ENCODE assay signal across 10 cellular contexts in genomic region chr17:63356275-63356905, GRCh38.
DNase-seq lines count a peak whose midpoint lies in the region; ATAC-seq and TF ChIP-seq lines count a peak whose summit lies in the region.
"Had no signal": no experiment of that assay in that cellular context is flagged by ENCODE, and none has a peak within 500 bp of the region (broad histone marks: within the 10 kb centered on the region; RNA-seq: fewer than 3 reads in every experiment).

No MANE protein-coding gene starts in this region.

- peaks cover 96% of the 10 kb centered on the region for H3K4me1 Mint-ChIP-seq in HFFc6 (ENCODE audit: low read depth)
- H3K4me1 Mint-ChIP-seq: activated naive CD4-positive, alpha-beta T cell treated with anti-CD3 and anti-CD28 coated beads, Interleukin-2, amount 50 U/mL, for 24 hours had no signal

- TF ChIP-seq CTCF in HFFc6 (IDR thresholded peaks at IDR 0.05), result no peak
- no peak for TF ChIP-seq CTCF in astrocyte of the cerebellum (IDR thresholded peaks at IDR 0.05; ENCODE audit: low read depth, low read length, missing control alignments)
- no peak for TF ChIP-seq CTCF in heart right ventricle (IDR thresholded peaks at IDR 0.05)
- no peak for TF ChIP-seq CTCF in suprapubic skin (IDR thresholded peaks at IDR 0.05)

- no peak for TF ChIP-seq POLR2A in suprapubic skin (IDR thresholded peaks at IDR 0.05)

- in situ Hi-C loops in astrocyte of the cerebellum (cut with HindIII; ENCODE audit: low sequenced_read_pairs), result no loop called here

- H3K9me3 Mint-ChIP-seq in HFFc6, result no peaks in the 10 kb centered on the region

- H3K36me3 Mint-ChIP-seq in HFFc6 (ENCODE audit: low read depth), result peaks cover 73% of the 10 kb centered on the region

- H3K27ac ChIP-seq in heart right ventricle (peak overlapping the region in 5 of 10 donors; percentile 7 to 46 (median 17)), suprapubic skin (peak overlapping the region; percentile 46)
- H3K27ac ChIP-seq: neutrophil had no signal

- peak overlapping the region; percentile 81 for H3K4me3 Mint-ChIP-seq in HFFc6
- H3K4me3 Mint-ChIP-seq: activated naive CD4-positive, alpha-beta T cell treated with anti-CD3 and anti-CD28 coated beads, Interleukin-2, amount 50 U/mL, for 24 hours had no signal

- 61 to 77% methylated on average over 3 of the region's 3 CpGs for WGBS in heart right ventricle, 2 donors
- 43% methylated on average over 3 of the region's 3 CpGs for WGBS in suprapubic skin

- H3K27me3 Mint-ChIP-seq in HFFc6 (ENCODE audit: insufficient read depth), result peaks cover 6% of the 10 kb centered on the region; the same call in 1 of the 2 replicates
- H3K27me3 Mint-ChIP-seq: activated naive CD4-positive, alpha-beta T cell treated with anti-CD3 and anti-CD28 coated beads, Interleukin-2, amount 50 U/mL, for 24 hours had no signal

- H3K27me3 ChIP-seq in heart right ventricle, result no peaks in the 10 kb centered on the region
- no peaks in the 10 kb centered on the region for H3K27me3 ChIP-seq in suprapubic skin
- H3K27me3 ChIP-seq: neutrophil had no signal

- H3K4me1 ChIP-seq in heart right ventricle, result peaks cover 0 to 16% (median 7%) of the 10 kb centered on the region in 9 donors
- H3K4me1 ChIP-seq in suprapubic skin, result peaks cover 17% of the 10 kb centered on the region

- no peak for TF ChIP-seq EP300 in suprapubic skin (IDR thresholded peaks at IDR 0.05)

- H3K36me3 ChIP-seq in heart right ventricle, result peaks cover 0 to 27% (median 0%) of the 10 kb centered on the region in 9 donors
- peaks cover 7% of the 10 kb centered on the region for H3K36me3 ChIP-seq in suprapubic skin

- peak; percentile 98 for DNase-seq in HFFc6
- DNase-seq in astrocyte of the cerebellum (ENCODE audit: low read depth), result peak; percentile 76
- DNase-seq in heart right ventricle, result no peak
- no peak for DNase-seq in suprapubic skin (ENCODE audit: low spot score in 2 of 2)
- no peak for DNase-seq in mesenteric fat pad (ENCODE audit: low spot score)
- DNase-seq in OCI-M2 (lab: John Stamatoyannopoulos, UW; ENCODE audit: unreplicated experiment), result no peak
- DNase-seq: stimulated activated CD8-positive, alpha-beta memory T cell treated with anti-CD3 and anti-CD28 coated beads, Interleukin-4, amount 100 ng/mL, for 48 hours had no signal

- no peak overlapping the region for H3K4me3 ChIP-seq in astrocyte of the cerebellum (ENCODE audit: low read depth, low read length)
- no peak overlapping the region for H3K4me3 ChIP-seq in heart right ventricle
- no peak overlapping the region for H3K4me3 ChIP-seq in suprapubic skin

- peak overlapping the region; percentile 96 for H3K27ac Mint-ChIP-seq in HFFc6
- H3K27ac Mint-ChIP-seq: activated naive CD4-positive, alpha-beta T cell treated with anti-CD3 and anti-CD28 coated beads, Interleukin-2, amount 50 U/mL, for 24 hours had no signal

- ATAC-seq in heart right ventricle (peak; percentile 42 to 79 (median 50)), HG02763 (IDR thresholded peaks at IDR 0.05; ENCODE audit: unreplicated experiment) (no peak)

- intact Hi-C loops in heart right ventricle (cut with DNase I), result no loop called here

- H3K9me3 ChIP-seq in heart right ventricle (no peaks in the 10 kb centered on the region), suprapubic skin (no peaks in the 10 kb centered on the region)
- H3K9me3 ChIP-seq: neutrophil had no signal

Comparison
In these comparisons a context has a peak if more than half of its experiments do, and no peak if none do; other contexts are left out.
1. DNase-seq: peak in HFFc6 (single experiment) and astrocyte of the cerebellum (single experiment); none in heart right ventricle (0 of 2), suprapubic skin (0 of 2), mesenteric fat pad (single experiment) and OCI-M2 (single experiment).